1 cellular context compared by ENCODE assay signal in genomic region chr2:108940156-108940555, GRCh38.
TF ChIP-seq lines count a peak whose summit lies in the region.

No MANE protein-coding gene starts in this region.

TF ChIP-seq in IMR-90, 13 proteins besides CTCF, POLR2A, EP300 and RAD21:
- TF ChIP-seq ELK1 (IDR thresholded peaks at IDR 0.05; ENCODE audit: borderline replicate concordance, low read depth, low read length) (no peak), CEBPB (IDR thresholded peaks at IDR 0.05; ENCODE audit: low read depth, low read length) (no peak), RFX5 (IDR thresholded peaks at IDR 0.05; ENCODE audit: low read depth, low read length) (no peak), MXI1 (IDR thresholded peaks at IDR 0.05; ENCODE audit: borderline replicate concordance, low read depth, low read length) (no peak), SMC3 (IDR thresholded peaks at IDR 0.05; ENCODE audit: low read depth, low read length) (no peak), RCOR1 (IDR thresholded peaks at IDR 0.05; ENCODE audit: insufficient replicate concordance, low read length) (no peak), MAZ (IDR thresholded peaks at IDR 0.05; ENCODE audit: borderline replicate concordance, low read depth, low read length) (no peak), FOS (IDR thresholded peaks at IDR 0.05; ENCODE audit: low read depth, low read length) (no peak)
